Comparison of ENCODE assay signal across 8 cellular contexts in genomic region chr19:1251233-1251502, GRCh38. TPM values are rescaled to one million over a fixed set of nuclear protein-coding genes. Genes with fewer than 3 reads are reported as not detected.
DNase-seq lines count a peak whose midpoint lies in the region; ATAC-seq and TF ChIP-seq lines count a peak whose summit lies in the region.

No MANE protein-coding gene starts in this region.

- peak overlapping the region; percentile 81 for H3K9ac ChIP-seq in SK-N-MC (ENCODE audit: insufficient read length)

- TF ChIP-seq POLR2A in erythroblast (IDR thresholded peaks at IDR 0.05; ENCODE audit: low read length): no peak

- ATAC-seq in Right ventricle myocardium inferior: no peak
- ATAC-seq in HG03045 (IDR thresholded peaks at IDR 0.05; ENCODE audit: unreplicated experiment): no peak
- ATAC-seq in GM18517 (IDR thresholded peaks at IDR 0.05; ENCODE audit: unreplicated experiment): no peak

- DNase-seq in cardiac muscle cell (ENCODE audit: low read depth in 1 of 2, low spot score in 1 of 2) (peak; percentile 60 to 82), Right ventricle myocardium inferior (ENCODE audit: missing footprints) (no peak), SK-N-MC (ENCODE audit: low read depth, low spot score) (no peak), erythroblast (lab: John Stamatoyannopoulos, UW) (peak; percentile 75 to 81), GM10248 (ENCODE audit: extremely low spot score) (no peak)

- H3K4me3 ChIP-seq in cardiac muscle cell (peak overlapping the region; percentile 92), SK-N-MC (peak overlapping the region; percentile 87)

- peak overlapping the region; percentile 91 for H3K27ac ChIP-seq in cardiac muscle cell
- peak overlapping the region; percentile 88 for H3K27ac ChIP-seq in SK-N-MC

- H3K9me3 Mint-ChIP-seq in nephron: no peaks in the 10 kb centered on the region

- intact Hi-C loops in Right ventricle myocardium inferior (cut with DNase I): no loop called here

- TF ChIP-seq CTCF in cardiac muscle cell (IDR thresholded peaks at IDR 0.05; ENCODE audit: low read depth, low read length) (no peak), nephron (IDR thresholded peaks at IDR 0.05; ENCODE audit: unreplicated experiment in 3 of 3) (no peak), GM10248 (IDR thresholded peaks at IDR 0.05; ENCODE audit: control extremely low read depth, extremely low read depth, low read depth, missing control alignments) (no peak)

- H3K27me3 Mint-ChIP-seq in nephron (ENCODE audit: low read depth): no peaks in the 10 kb centered on the region

- peaks cover 20% of the 10 kb centered on the region for H3K36me3 Mint-ChIP-seq in nephron (ENCODE audit: low read depth)

- CTCF ChIA-PET in GM10248 (lab: Yijun Ruan, JAX): interaction anchor here (3.3 kb wide), 1 partner anchor 15 kb away, joined by 28 read pairs; no protein-coding TSS in a partner anchor

- POLR2A ChIA-PET in GM10248 (lab: Yijun Ruan, JAX): interaction anchor here (2.7 kb wide), 1 partner anchor 18 kb away, joined by 18 read pairs; the partner anchor contains the start of gene CIRBP

- H3K9me3 ChIP-seq in cardiac muscle cell (ENCODE audit: low read depth) (no peaks in the 10 kb centered on the region), SK-N-MC (ENCODE audit: low read depth, low read length) (no peaks in the 10 kb centered on the region)

- H3K36me3 ChIP-seq in cardiac muscle cell (peaks cover 28% of the 10 kb centered on the region), SK-N-MC (ENCODE audit: insufficient read depth, low read length) (peaks cover 44% of the 10 kb centered on the region)

- H3K4me1 Mint-ChIP-seq in nephron: no peaks in the 10 kb centered on the region

- H3K27me3 ChIP-seq in cardiac muscle cell: no peaks in the 10 kb centered on the region

- H3K4me1 ChIP-seq in cardiac muscle cell (ENCODE audit: low read depth): peaks cover 11% of the 10 kb centered on the region

- H3K27ac Mint-ChIP-seq in nephron: peak overlapping the region; percentile 79 to 98 (median 91)

- peak overlapping the region; percentile 90 to 93 (median 92) for H3K4me3 Mint-ChIP-seq in nephron

RNA-seq across cellular contexts. Expression of gene MIDN, which starts 2.8 kb away (rescaled TPM):
- total RNA-seq in cardiac muscle cell (45.6 and 89.2 TPM in 2 replicates), Right ventricle myocardium inferior (62.8 TPM)
- polyA plus RNA-seq in cardiac muscle cell: 58.1 and 76.0 TPM in 2 replicates

RNA-seq across cellular contexts. Expression of gene ATP5F1D, which starts 9.6 kb away (rescaled TPM):
- total RNA-seq in cardiac muscle cell (188 and 355 TPM in 2 replicates), Right ventricle myocardium inferior (656 TPM)
- 505 and 638 TPM in 2 replicates for polyA plus RNA-seq in cardiac muscle cell

RNA-seq across cellular contexts. Expression of gene CBARP, which starts 13.4 kb away (rescaled TPM):
- total RNA-seq in cardiac muscle cell: 21.1 and 29.1 TPM in 2 replicates
- 22.1 and 30.6 TPM in 2 replicates for polyA plus RNA-seq in cardiac muscle cell
- 1.2 TPM for total RNA-seq in Right ventricle myocardium inferior

RNA-seq across cellular contexts. Expression of gene CIRBP, which starts 18.0 kb away (rescaled TPM):
- total RNA-seq in cardiac muscle cell (1,112 and 2,236 TPM in 2 replicates), Right ventricle myocardium inferior (219 TPM)
- 716 and 851 TPM in 2 replicates for polyA plus RNA-seq in cardiac muscle cell

RNA-seq across cellular contexts. Expression of gene FAM174C, which starts 24.2 kb away (rescaled TPM):
- total RNA-seq in cardiac muscle cell (31.2 and 44.9 TPM in 2 replicates), Right ventricle myocardium inferior (13.1 TPM)
- 34.0 and 34.4 TPM in 2 replicates for polyA plus RNA-seq in cardiac muscle cell

Comparison
In these comparisons a context has a peak if more than half of its experiments do, and no peak if none do; other contexts are left out.
1. DNase-seq: peak in cardiac muscle cell (2 of 2) and erythroblast (2 of 2); none in Right ventricle myocardium inferior (single experiment), SK-N-MC (single experiment) and GM10248 (single experiment).